Comparison of ENCODE assay signal across 11 cellular contexts in the genomic region with DNA sequence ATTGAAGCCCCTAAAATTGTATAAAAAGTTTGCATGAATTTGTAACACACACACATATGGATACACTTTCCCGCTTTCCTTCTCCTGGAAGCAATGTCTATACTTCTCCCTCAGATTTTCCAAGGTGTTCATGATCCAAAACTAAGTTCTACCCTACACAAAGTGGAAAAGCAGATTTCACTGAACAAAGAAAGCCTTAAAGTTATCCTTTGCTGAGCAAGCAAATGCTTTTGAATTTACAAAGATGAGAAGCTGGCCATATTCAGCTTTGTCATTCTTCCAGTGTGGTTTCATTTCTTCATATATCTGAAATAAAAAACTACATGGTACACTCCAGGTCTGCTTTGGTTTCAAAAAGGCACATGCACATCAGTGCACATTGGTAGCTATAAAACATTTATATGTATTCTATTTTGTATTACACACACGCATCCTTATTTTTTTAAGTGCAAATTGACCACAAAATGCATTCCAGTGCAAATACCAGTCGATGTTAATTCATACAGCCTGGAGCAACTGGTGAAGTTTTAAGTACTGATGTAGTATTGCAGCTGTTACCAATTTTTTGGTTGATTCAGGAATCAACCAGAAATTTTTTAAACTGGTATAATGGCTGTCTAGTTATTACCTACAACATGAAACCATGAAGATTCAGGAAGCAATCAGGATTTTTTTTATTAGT.
A peak's percentile ranks its signal among the peaks of the same experiment; 100 is the strongest.
DNase-seq lines count a peak whose midpoint lies in the region; ATAC-seq and TF ChIP-seq lines count a peak whose summit lies in the region.
"Had no signal": no experiment of that assay in that cellular context is flagged by ENCODE, and none has a peak within 500 bp of the region (broad histone marks: within the 10 kb centered on the region; RNA-seq: fewer than 3 reads in every experiment).

No MANE protein-coding gene starts in this region.

- no peaks in the 10 kb centered on the region for H3K27me3 ChIP-seq in hepatocyte
- H3K27me3 ChIP-seq: BLaER1 had no signal

- in situ Hi-C loops in astrocyte of the spinal cord (cut with HindIII; ENCODE audit: low sequenced_read_pairs), result no loop called here

- no peaks in the 10 kb centered on the region for H3K36me3 ChIP-seq in hepatocyte (replicated peaks; ENCODE audit: insufficient read depth, low read depth)

- WGBS in hepatocyte (ENCODE audit: low lambda C conversion rate, missing lambda C conversion rate), result 42% methylated on average over 3 of the region's 3 CpGs

- DNase-seq in AG08395 (ENCODE audit: low spot score), result peak; percentile 86
- peak; percentile 11 for DNase-seq in HT1080 (ENCODE audit: low read depth)
- peak; percentile 82 for DNase-seq in astrocyte of the spinal cord (ENCODE audit: low read depth, low spot score)
- DNase-seq in hepatocyte (ENCODE audit: low spot score), result no peak
- DNase-seq in effector CD8-positive, alpha-beta T cell (lab: John Stamatoyannopoulos, UW), result no peak
- no peak for DNase-seq in NCI-H2107 (lab: John Stamatoyannopoulos, UW)
- DNase-seq: anterior cingulate cortex, nephron progenitor cell had no signal

- no peak overlapping the region for H2AFZ ChIP-seq in hepatocyte

- H3K4me3 ChIP-seq in astrocyte of the spinal cord (ENCODE audit: low read depth, low read length) (no peak overlapping the region), hepatocyte (no peak overlapping the region)
- H3K4me3 ChIP-seq: BLaER1 had no signal

- peak overlapping the region; percentile 21 for H3K4me2 ChIP-seq in hepatocyte
- H3K4me2 ChIP-seq: BLaER1 had no signal

- ATAC-seq in HG02588 (IDR thresholded peaks at IDR 0.05; ENCODE audit: unreplicated experiment), result no peak
- no peak for ATAC-seq in HG02763 (IDR thresholded peaks at IDR 0.05; ENCODE audit: unreplicated experiment)

- peak overlapping the region; percentile 11 for H3K27ac ChIP-seq in hepatocyte
- H3K27ac ChIP-seq: BLaER1 had no signal

- H3K9me3 ChIP-seq in hepatocyte (ENCODE audit: low read depth), result no peaks in the 10 kb centered on the region
- H3K9me3 ChIP-seq: BLaER1 had no signal

- TF ChIP-seq CTCF in astrocyte of the spinal cord (IDR thresholded peaks at IDR 0.05; ENCODE audit: low read depth, low read length) (no peak), hepatocyte (IDR thresholded peaks at IDR 0.05; ENCODE audit: poor library complexity) (no peak)

- no peaks in the 10 kb centered on the region for H3K4me1 ChIP-seq in hepatocyte (ENCODE audit: insufficient read depth)

- no peaks in the 10 kb centered on the region for H3K79me2 ChIP-seq in hepatocyte

- no peaks in the 10 kb centered on the region for H4K20me1 ChIP-seq in hepatocyte (ENCODE audit: insufficient read depth, poor library complexity, severe bottlenecking)
- H4K20me1 ChIP-seq: BLaER1 had no signal

- no peaks in the 10 kb centered on the region for H3K9me2 ChIP-seq in hepatocyte (replicated peaks; ENCODE audit: insufficient read depth)

Comparison
In these comparisons a context has a peak if more than half of its experiments do, and no peak if none do; other contexts are left out.
1. DNase-seq: peak in AG08395 (single experiment), HT1080 (single experiment) and astrocyte of the spinal cord (single experiment); none in hepatocyte (single experiment), effector CD8-positive, alpha-beta T cell (single experiment) and NCI-H2107 (single experiment).